17 cellular contexts compared by ENCODE assay signal in the genomic region with DNA sequence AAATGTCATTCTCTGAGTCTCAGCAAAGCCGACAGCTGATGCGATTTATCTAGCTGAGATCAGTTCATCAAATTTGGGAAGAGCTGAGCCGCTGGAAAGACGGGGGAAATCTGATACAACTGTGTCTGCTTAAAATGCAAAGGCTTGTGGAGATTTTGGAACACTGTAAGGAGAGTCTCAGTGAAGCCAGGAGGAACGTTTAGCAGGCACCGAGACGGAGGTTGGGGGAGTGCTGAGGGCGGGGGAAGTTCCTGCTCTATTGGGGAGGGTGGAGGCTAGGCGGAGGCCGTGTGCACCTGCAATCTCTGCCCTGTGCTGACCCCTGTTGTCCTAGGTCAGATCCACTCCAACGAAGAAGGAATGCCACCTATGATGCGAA.
A peak's percentile ranks its signal among the peaks of the same experiment; 100 is the strongest.
DNase-seq lines count a peak whose midpoint lies in the region; ATAC-seq and TF ChIP-seq lines count a peak whose summit lies in the region.
"Had no signal": no experiment of that assay in that cellular context is flagged by ENCODE, and none has a peak within 500 bp of the region (broad histone marks: within the 10 kb centered on the region; RNA-seq: fewer than 3 reads in every experiment).

No MANE protein-coding gene starts in this region.

- H3K36me3 ChIP-seq in GM23338 (ENCODE audit: insufficient read depth) (no peaks in the 10 kb centered on the region), neural progenitor cell (no peaks in the 10 kb centered on the region)
- H3K36me3 ChIP-seq: BLaER1 treated with 17β-estradiol and CSF1 and Interleukin-3, amounts not matched to agents 10 nM and 100 nM; HAP-1 had no signal

- peak; percentile 23 for DNase-seq in GM23338 (ENCODE audit: low spot score)
- peak; percentile 43 for DNase-seq in NCI-H2171 treated with DMSO at 0.1 percent for 48 hours (lab: John Stamatoyannopoulos, UW)
- DNase-seq in neural progenitor cell (ENCODE audit: low spot score) = no peak
- no peak for DNase-seq in EL
- no peak for DNase-seq in NCI-H128 (lab: John Stamatoyannopoulos, UW; ENCODE audit: unreplicated experiment)
- DNase-seq: CD8-positive, alpha-beta T cell; DMS79; IMR-90; NCI-H1092; NCI-H146; NCI-H2029 treated with DMSO at 0.1 percent for 48 hours; NCI-H2227 treated with DMSO at 0.1 percent for 48 hours; Right ventricle myocardium superior had no signal

- no peaks in the 10 kb centered on the region for H3K9me2 ChIP-seq in GM23338 (ENCODE audit: insufficient read depth)

- H3K4me3 Mint-ChIP-seq in GM23338 (no peak overlapping the region), neural progenitor cell (no peak overlapping the region)
- H3K4me3 Mint-ChIP-seq: CD8-positive, alpha-beta T cell had no signal

- H3K4me3 ChIP-seq in GM23338 = no peak overlapping the region
- no peak overlapping the region for H3K4me3 ChIP-seq in neural progenitor cell
- H3K4me3 ChIP-seq: BLaER1 treated with 17β-estradiol and CSF1 and Interleukin-3, amounts not matched to agents 10 nM and 100 nM; HAP-1 had no signal

- H2AFZ ChIP-seq in GM23338 (peak overlapping the region; percentile 52; the same call in 1 of the 2 replicates), neural progenitor cell (replicated peaks) (peak overlapping the region; percentile 68)

- H3F3A ChIP-seq in GM23338 (replicated peaks; ENCODE audit: low read depth) (no peaks in the 10 kb centered on the region), neural progenitor cell (ENCODE audit: low read depth) (no peaks in the 10 kb centered on the region)

- ATAC-seq in GM23338 (peak; percentile 26), HG03439 (IDR thresholded peaks at IDR 0.05; ENCODE audit: unreplicated experiment) (no peak)
- ATAC-seq: CD8-positive, alpha-beta T cell had no signal

- TF ChIP-seq CTCF in GM23338 (conservative IDR thresholded peaks at IDR 0.05; ENCODE audit: low read depth in 2 of 2) = peak in 1 of 2 experiments; percentile 33; a peak in 2 of 4 replicates
- no peak for TF ChIP-seq CTCF in neural progenitor cell (IDR thresholded peaks at IDR 0.05)

- H3K27me3 Mint-ChIP-seq in GM23338 (ENCODE audit: insufficient read depth, low read depth, poor library complexity) (peaks cover 5% of the 10 kb centered on the region), neural progenitor cell (ENCODE audit: insufficient read depth, low read depth) (peaks cover 7% of the 10 kb centered on the region)

- no peak overlapping the region for H3K27ac Mint-ChIP-seq in GM23338
- no peak overlapping the region for H3K27ac Mint-ChIP-seq in neural progenitor cell
- H3K27ac Mint-ChIP-seq: CD8-positive, alpha-beta T cell had no signal

- H3K4me2 ChIP-seq in GM23338 = no peak overlapping the region
- peak overlapping the region; percentile 38 for H3K4me2 ChIP-seq in neural progenitor cell
- H3K4me2 ChIP-seq: BLaER1 treated with 17β-estradiol and CSF1 and Interleukin-3, amounts not matched to agents 10 nM and 100 nM had no signal

- H3K79me2 ChIP-seq in GM23338 (replicated peaks; ENCODE audit: insufficient read depth) (no peaks in the 10 kb centered on the region), neural progenitor cell (ENCODE audit: low read depth) (no peaks in the 10 kb centered on the region)

- H3K27me3 ChIP-seq in GM23338 (ENCODE audit: insufficient read depth) (no peaks in the 10 kb centered on the region), neural progenitor cell (no peaks in the 10 kb centered on the region)
- H3K27me3 ChIP-seq: BLaER1 treated with 17β-estradiol and CSF1 and Interleukin-3, amounts not matched to agents 10 nM and 100 nM had no signal

- H3K9me3 Mint-ChIP-seq in GM23338 = peaks cover 18% of the 10 kb centered on the region
- H3K9me3 Mint-ChIP-seq in neural progenitor cell = peaks cover 5% of the 10 kb centered on the region
- H3K9me3 Mint-ChIP-seq: CD8-positive, alpha-beta T cell had no signal

- H3K4me1 Mint-ChIP-seq in GM23338 (peaks cover 29% of the 10 kb centered on the region), neural progenitor cell (no peaks in the 10 kb centered on the region)

- peaks cover 7% of the 10 kb centered on the region for H3K9me3 ChIP-seq in neural progenitor cell (ENCODE audit: low read depth)

- H3K9ac ChIP-seq in neural progenitor cell = no peak overlapping the region
- H3K9ac ChIP-seq: BLaER1 treated with 17β-estradiol and CSF1 and Interleukin-3, amounts not matched to agents 10 nM and 100 nM had no signal

- H3K36me3 Mint-ChIP-seq in GM23338 (ENCODE audit: low read depth) (peaks cover 10% of the 10 kb centered on the region; the same call in 2 of the 3 replicates), neural progenitor cell (peaks cover 2% of the 10 kb centered on the region)
- H3K36me3 Mint-ChIP-seq: CD8-positive, alpha-beta T cell had no signal

- H3K27ac ChIP-seq in GM23338 (ENCODE audit: low read depth) (no peak overlapping the region), angular gyrus (ENCODE audit: low read depth, low read length) (peak overlapping the region; percentile 60), neural progenitor cell (no peak overlapping the region)
- H3K27ac ChIP-seq: BLaER1 treated with 17β-estradiol and CSF1 and Interleukin-3, amounts not matched to agents 10 nM and 100 nM had no signal

- H4K20me1 ChIP-seq in GM23338 (replicated peaks; ENCODE audit: insufficient read depth) (no peaks in the 10 kb centered on the region), neural progenitor cell (ENCODE audit: low read depth) (no peaks in the 10 kb centered on the region)
- H4K20me1 ChIP-seq: BLaER1 treated with 17β-estradiol and CSF1 and Interleukin-3, amounts not matched to agents 10 nM and 100 nM had no signal

- H3K4me1 ChIP-seq in GM23338 (ENCODE audit: insufficient read depth) (peaks cover 25% of the 10 kb centered on the region), neural progenitor cell (peaks cover 17% of the 10 kb centered on the region)
- H3K4me1 ChIP-seq: BLaER1 treated with 17β-estradiol and CSF1 and Interleukin-3, amounts not matched to agents 10 nM and 100 nM; HAP-1 had no signal

TF ChIP-seq in GM23338, 12 proteins besides CTCF, POLR2A, EP300 and RAD21 (continues in another document):
- TF ChIP-seq EZH2phosphoT487 (IDR thresholded peaks at IDR 0.05; ENCODE audit: unreplicated experiment) = no peak
- no peak for TF ChIP-seq ZNF114 (CRISPR knock-in tag; IDR thresholded peaks at IDR 0.05)
- TF ChIP-seq, protein P1, sequence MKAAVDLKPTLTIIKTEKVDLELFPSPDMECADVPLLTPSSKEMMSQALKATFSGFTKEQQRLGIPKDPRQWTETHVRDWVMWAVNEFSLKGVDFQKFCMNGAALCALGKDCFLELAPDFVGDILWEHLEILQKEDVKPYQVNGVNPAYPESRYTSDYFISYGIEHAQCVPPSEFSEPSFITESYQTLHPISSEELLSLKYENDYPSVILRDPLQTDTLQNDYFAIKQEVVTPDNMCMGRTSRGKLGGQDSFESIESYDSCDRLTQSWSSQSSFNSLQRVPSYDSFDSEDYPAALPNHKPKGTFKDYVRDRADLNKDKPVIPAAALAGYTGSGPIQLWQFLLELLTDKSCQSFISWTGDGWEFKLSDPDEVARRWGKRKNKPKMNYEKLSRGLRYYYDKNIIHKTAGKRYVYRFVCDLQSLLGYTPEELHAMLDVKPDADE (IDR thresholded peaks at IDR 0.05) = no peak
- no peak for TF ChIP-seq NANOG (IDR thresholded peaks at IDR 0.05; ENCODE audit: borderline replicate concordance)
- TF ChIP-seq ZNF331 (CRISPR knock-in tag; IDR thresholded peaks at IDR 0.05; ENCODE audit: low read depth) = no peak
- no peak for TF ChIP-seq STAT1 (IDR thresholded peaks at IDR 0.05; ENCODE audit: unreplicated experiment)

Comparison
In these comparisons a context has a peak if more than half of its experiments do, and no peak if none do; other contexts are left out.
1. DNase-seq: peak in GM23338 (single experiment) and NCI-H2171 treated with DMSO at 0.1 percent for 48 hours (single experiment); none in neural progenitor cell (single experiment), EL (single experiment) and NCI-H128 (single experiment).